Comparison of ENCODE assay signal across 20 cellular contexts in genomic region chr18:62720766-62721613, GRCh38. TPM values are rescaled to one million over a fixed set of nuclear protein-coding genes. Genes with fewer than 3 reads are reported as not detected.
DNase-seq lines count a peak whose midpoint lies in the region; ATAC-seq and TF ChIP-seq lines count a peak whose summit lies in the region.
"Had no signal": no experiment of that assay in that cellular context is flagged by ENCODE, and none has a peak within 500 bp of the region (broad histone marks: within the 10 kb centered on the region; RNA-seq: fewer than 3 reads in every experiment).

No MANE protein-coding gene starts in this region.

- peak overlapping the region; percentile 74; the same call in 1 of the 2 replicates for H3K27ac ChIP-seq in SK-N-MC
- no peak overlapping the region for H3K27ac ChIP-seq in hepatocyte
- H3K27ac ChIP-seq: vagina had no signal

- H3K4me1 ChIP-seq in hepatocyte (ENCODE audit: insufficient read depth) = peaks cover 11% of the 10 kb centered on the region

- no peaks in the 10 kb centered on the region for H3K9me3 Mint-ChIP-seq in activated CD8-positive, alpha-beta T cell treated with anti-CD3 and anti-CD28 coated beads for 36 hours
- H3K9me3 Mint-ChIP-seq in activated CD8-positive, alpha-beta T cell treated with anti-CD3 and anti-CD28 coated beads, Interleukin-2, amount 10 ng/mL, durations not matched to agents 7 days and 5 days (ENCODE audit: insufficient read depth) = no peaks in the 10 kb centered on the region
- no peaks in the 10 kb centered on the region for H3K9me3 Mint-ChIP-seq in stimulated activated naive CD8-positive, alpha-beta T cell treated with anti-CD3 and anti-CD28 coated beads, Interleukin-15, Interleukin-2, amounts not matched to agents 100 ng/mL and 50 ng/mL, for 24 hours
- H3K9me3 Mint-ChIP-seq: activated naive CD4-positive, alpha-beta T cell treated with anti-CD3 and anti-CD28 coated beads, Interleukin-2, amount 50 U/mL, for 24 hours; CD8-positive, alpha-beta memory T cell; IgD-negative memory B cell had no signal

- H3K9ac ChIP-seq in SK-N-MC (ENCODE audit: insufficient read length) = peak overlapping the region; percentile 15
- H3K9ac ChIP-seq: SK-N-SH had no signal

- POLR2A ChIA-PET in activated CD8-positive, alpha-beta T cell treated with anti-CD3 and anti-CD28 coated beads for 36 hours (lab: Charles Lee) = no interaction called here
- POLR2A ChIA-PET in activated CD8-positive, alpha-beta T cell treated with anti-CD3 and anti-CD28 coated beads, Interleukin-2, amount 10 ng/mL, durations not matched to agents 7 days and 5 days (lab: Charles Lee) = no interaction called here

- CTCF ChIA-PET in activated CD8-positive, alpha-beta T cell treated with anti-CD3 and anti-CD28 coated beads for 36 hours (lab: Charles Lee) = interaction anchor here (6.7 kb wide), 1 partner anchor 261 kb away, joined by 48 read pairs; no protein-coding TSS in a partner anchor
- CTCF ChIA-PET in activated CD8-positive, alpha-beta T cell treated with anti-CD3 and anti-CD28 coated beads, Interleukin-2, amount 10 ng/mL, durations not matched to agents 7 days and 5 days (lab: Charles Lee) = interaction anchor here (1.8 to 6.7 kb wide), 2 partner anchors 236 to 262 kb away, joined by 5 to 79 read pairs; no protein-coding TSS in a partner anchor

- no peak for ATAC-seq in activated CD8-positive, alpha-beta T cell treated with anti-CD3 and anti-CD28 coated beads for 36 hours
- no peak for ATAC-seq in activated CD8-positive, alpha-beta T cell treated with anti-CD3 and anti-CD28 coated beads, Interleukin-2, amount 10 ng/mL, durations not matched to agents 7 days and 5 days
- no peak for ATAC-seq in HG03432 (IDR thresholded peaks at IDR 0.05; ENCODE audit: unreplicated experiment)

- no peak overlapping the region for H3K27ac Mint-ChIP-seq in activated CD8-positive, alpha-beta T cell treated with anti-CD3 and anti-CD28 coated beads for 36 hours
- no peak overlapping the region for H3K27ac Mint-ChIP-seq in activated CD8-positive, alpha-beta T cell treated with anti-CD3 and anti-CD28 coated beads, Interleukin-2, amount 10 ng/mL, durations not matched to agents 7 days and 5 days
- no peak overlapping the region for H3K27ac Mint-ChIP-seq in stimulated activated naive CD8-positive, alpha-beta T cell treated with anti-CD3 and anti-CD28 coated beads, Interleukin-15, Interleukin-2, amounts not matched to agents 100 ng/mL and 50 ng/mL, for 24 hours
- H3K27ac Mint-ChIP-seq: activated naive CD4-positive, alpha-beta T cell treated with anti-CD3 and anti-CD28 coated beads, Interleukin-2, amount 50 U/mL, for 24 hours; IgD-negative memory B cell had no signal

- no peak overlapping the region for H2AFZ ChIP-seq in hepatocyte

- peaks cover 3% of the 10 kb centered on the region for H3K27me3 Mint-ChIP-seq in activated CD8-positive, alpha-beta T cell treated with anti-CD3 and anti-CD28 coated beads for 36 hours
- peaks cover 12% of the 10 kb centered on the region for H3K27me3 Mint-ChIP-seq in activated CD8-positive, alpha-beta T cell treated with anti-CD3 and anti-CD28 coated beads, Interleukin-2, amount 10 ng/mL, durations not matched to agents 7 days and 5 days (ENCODE audit: low read depth)
- H3K27me3 Mint-ChIP-seq in stimulated activated naive CD8-positive, alpha-beta T cell treated with anti-CD3 and anti-CD28 coated beads, Interleukin-15, Interleukin-2, amounts not matched to agents 100 ng/mL and 50 ng/mL, for 24 hours = peaks cover 4% of the 10 kb centered on the region
- H3K27me3 Mint-ChIP-seq: activated naive CD4-positive, alpha-beta T cell treated with anti-CD3 and anti-CD28 coated beads, Interleukin-2, amount 50 U/mL, for 24 hours; CD8-positive, alpha-beta memory T cell had no signal

- peak; percentile 14 for DNase-seq in activated CD8-positive, alpha-beta T cell treated with anti-CD3 and anti-CD28 coated beads for 36 hours
- no peak for DNase-seq in activated CD8-positive, alpha-beta T cell treated with anti-CD3 and anti-CD28 coated beads, Interleukin-2, amount 10 ng/mL, durations not matched to agents 7 days and 5 days
- no peak for DNase-seq in SK-N-MC (ENCODE audit: low read depth, low spot score)
- DNase-seq in hepatocyte (ENCODE audit: low spot score) = no peak
- DNase-seq in germinal center (ENCODE audit: low spot score) = no peak
- DNase-seq in NCI-H446 treated with DMSO at 0.1 percent for 48 hours (lab: John Stamatoyannopoulos, UW) = no peak
- DNase-seq: activated CD8-positive, alpha-beta memory T cell treated with anti-CD3 and anti-CD28 coated beads, Interleukin-2, amount 50 U/mL, for 4 hours; CD8-positive, alpha-beta memory T cell; cerebellar nuclear complex; erythroblast; GDM1; heart left ventricle; retina; SK-N-SH; stimulated activated CD4-positive, alpha-beta T cell treated with anti-CD3 and anti-CD28 coated beads, Interleukin-4, amount 100 ng/mL, for 4 hours had no signal

- H3K27me3 ChIP-seq in hepatocyte = no peaks in the 10 kb centered on the region
- H3K27me3 ChIP-seq: heart left ventricle, vagina had no signal

- peak overlapping the region; percentile 78 for H3K4me2 ChIP-seq in hepatocyte
- H3K4me2 ChIP-seq: SK-N-SH had no signal

- H4K20me1 ChIP-seq in hepatocyte (ENCODE audit: insufficient read depth, poor library complexity, severe bottlenecking) = peaks cover 12% of the 10 kb centered on the region

- H3K36me3 ChIP-seq in SK-N-MC (ENCODE audit: insufficient read depth, low read length) = no peaks in the 10 kb centered on the region
- no peaks in the 10 kb centered on the region for H3K36me3 ChIP-seq in hepatocyte (replicated peaks; ENCODE audit: insufficient read depth, low read depth)
- H3K36me3 ChIP-seq: heart left ventricle, vagina had no signal

- peaks cover 2% of the 10 kb centered on the region for H3K36me3 Mint-ChIP-seq in activated CD8-positive, alpha-beta T cell treated with anti-CD3 and anti-CD28 coated beads for 36 hours (ENCODE audit: low read depth)
- H3K36me3 Mint-ChIP-seq in activated CD8-positive, alpha-beta T cell treated with anti-CD3 and anti-CD28 coated beads, Interleukin-2, amount 10 ng/mL, durations not matched to agents 7 days and 5 days (ENCODE audit: low read depth) = no peaks in the 10 kb centered on the region
- H3K36me3 Mint-ChIP-seq in stimulated activated naive CD8-positive, alpha-beta T cell treated with anti-CD3 and anti-CD28 coated beads, Interleukin-15, Interleukin-2, amounts not matched to agents 100 ng/mL and 50 ng/mL, for 24 hours (ENCODE audit: low read depth) = no peaks in the 10 kb centered on the region
- H3K36me3 Mint-ChIP-seq: activated naive CD4-positive, alpha-beta T cell treated with anti-CD3 and anti-CD28 coated beads, Interleukin-2, amount 50 U/mL, for 24 hours; IgD-negative memory B cell had no signal

- intact Hi-C loops in activated CD8-positive, alpha-beta T cell treated with anti-CD3 and anti-CD28 coated beads for 36 hours (cut with micrococcal nuclease) = no loop called here

- no peak overlapping the region for H3K4me3 Mint-ChIP-seq in activated CD8-positive, alpha-beta T cell treated with anti-CD3 and anti-CD28 coated beads for 36 hours
- H3K4me3 Mint-ChIP-seq in activated CD8-positive, alpha-beta T cell treated with anti-CD3 and anti-CD28 coated beads, Interleukin-2, amount 10 ng/mL, durations not matched to agents 7 days and 5 days = no peak overlapping the region
- peak overlapping the region; percentile 51 for H3K4me3 Mint-ChIP-seq in stimulated activated naive CD8-positive, alpha-beta T cell treated with anti-CD3 and anti-CD28 coated beads, Interleukin-15, Interleukin-2, amounts not matched to agents 100 ng/mL and 50 ng/mL, for 24 hours
- H3K4me3 Mint-ChIP-seq: activated naive CD4-positive, alpha-beta T cell treated with anti-CD3 and anti-CD28 coated beads, Interleukin-2, amount 50 U/mL, for 24 hours; CD8-positive, alpha-beta memory T cell; IgD-negative memory B cell had no signal

- H3K4me3 ChIP-seq in SK-N-MC (peak overlapping the region; percentile 70), hepatocyte (no peak overlapping the region)
- H3K4me3 ChIP-seq: vagina had no signal

- peaks cover 85% of the 10 kb centered on the region for H3K79me2 ChIP-seq in hepatocyte

- no peaks in the 10 kb centered on the region for H3K9me2 ChIP-seq in hepatocyte (replicated peaks; ENCODE audit: insufficient read depth)
- H3K9me2 ChIP-seq: SK-N-SH had no signal

- peaks cover 40% of the 10 kb centered on the region for H3K4me1 Mint-ChIP-seq in activated CD8-positive, alpha-beta T cell treated with anti-CD3 and anti-CD28 coated beads for 36 hours (ENCODE audit: low read depth)
- peaks cover 18% of the 10 kb centered on the region for H3K4me1 Mint-ChIP-seq in activated CD8-positive, alpha-beta T cell treated with anti-CD3 and anti-CD28 coated beads, Interleukin-2, amount 10 ng/mL, durations not matched to agents 7 days and 5 days (ENCODE audit: low read depth)
- peaks cover 53% of the 10 kb centered on the region for H3K4me1 Mint-ChIP-seq in stimulated activated naive CD8-positive, alpha-beta T cell treated with anti-CD3 and anti-CD28 coated beads, Interleukin-15, Interleukin-2, amounts not matched to agents 100 ng/mL and 50 ng/mL, for 24 hours (ENCODE audit: low read depth)

- whole genome bisulfite sequencing in hepatocyte (ENCODE audit: low lambda C conversion rate, missing lambda C conversion rate) = 71% methylated on average over 12 of the region's 12 CpGs

- TF ChIP-seq CTCF in activated CD8-positive, alpha-beta T cell treated with anti-CD3 and anti-CD28 coated beads for 36 hours (IDR thresholded peaks at IDR 0.05) = no peak
- TF ChIP-seq CTCF in hepatocyte (IDR thresholded peaks at IDR 0.05; ENCODE audit: poor library complexity) = no peak

- H3K9me3 ChIP-seq in SK-N-MC (ENCODE audit: low read depth, low read length) = no peaks in the 10 kb centered on the region
- no peaks in the 10 kb centered on the region for H3K9me3 ChIP-seq in hepatocyte (ENCODE audit: low read depth)
- H3K9me3 ChIP-seq: heart left ventricle, SK-N-SH, vagina had no signal

RNA-seq across cellular contexts. Expression of gene PHLPP1, which starts 5.6 kb away (rescaled TPM):
- 1 to 10 TPM; 8.2 to 8.6 TPM for total RNA-seq in activated CD8-positive, alpha-beta T cell treated with anti-CD3 and anti-CD28 coated beads for 36 hours
- total RNA-seq in activated CD8-positive, alpha-beta T cell treated with anti-CD3 and anti-CD28 coated beads, Interleukin-2, amount 10 ng/mL, durations not matched to agents 7 days and 5 days = 1 to 10 TPM; 2.9 to 3.5 TPM
- total RNA-seq in hepatocyte = 12.6 and 14.3 TPM in 2 replicates
- 7.3 and 7.4 TPM in 2 replicates for polyA plus RNA-seq in hepatocyte
